1 cellular context compared by ENCODE assay signal in the genomic region with DNA sequence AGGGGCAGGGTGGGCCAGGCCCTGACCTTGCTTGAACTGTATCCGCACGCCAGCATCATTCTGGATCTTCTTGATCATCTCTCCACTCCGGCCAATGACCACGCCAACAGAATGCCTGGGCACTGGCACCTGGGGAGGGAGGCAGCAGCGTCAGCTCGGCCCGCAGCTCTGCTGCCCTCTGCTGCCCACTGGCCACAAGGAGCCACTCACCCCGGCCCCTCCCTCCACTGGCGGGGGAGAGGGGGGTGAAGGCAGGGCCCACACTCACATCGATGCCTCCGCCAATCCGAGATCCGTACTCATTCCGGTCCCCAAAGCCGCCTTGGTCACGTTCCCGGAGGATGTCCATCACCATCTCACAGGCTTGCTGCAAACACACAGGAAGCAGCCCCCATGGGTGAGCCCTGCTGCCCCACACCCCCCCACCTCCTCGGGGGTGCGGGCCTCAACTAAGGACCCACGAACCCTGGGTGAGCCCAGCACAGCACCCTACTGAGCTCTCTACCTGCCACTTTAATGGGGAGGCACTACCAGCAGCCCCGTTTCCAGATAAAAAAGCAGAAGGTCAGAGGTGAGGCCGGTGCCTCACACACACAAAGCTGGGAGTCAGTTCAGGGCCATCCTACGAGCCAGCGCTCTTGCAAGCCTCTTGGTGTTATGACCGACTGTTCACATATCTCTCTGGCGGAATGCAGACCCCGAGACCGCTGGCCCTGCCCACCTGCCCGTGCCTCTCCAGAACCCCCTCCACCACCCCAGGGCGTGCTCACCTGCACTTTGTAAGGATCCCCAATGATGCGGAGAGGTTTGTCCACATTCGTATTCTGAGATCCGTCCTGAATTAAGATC.
TF ChIP-seq lines count a peak whose summit lies in the region.

No MANE protein-coding gene starts in this region.

TF ChIP-seq in H1, 55 proteins besides CTCF, POLR2A, EP300 and RAD21:
- TF ChIP-seq HDAC2 (IDR thresholded peaks at IDR 0.05; ENCODE audit: borderline replicate concordance in 1 of 2, low read depth in 2 of 2, low read length in 2 of 2) (no peak), NANOG (IDR thresholded peaks at IDR 0.05; ENCODE audit: insufficient read depth, low read depth, low read length, poor library complexity, severe bottlenecking) (no peak), USF2 (IDR thresholded peaks at IDR 0.05; ENCODE audit: low read length) (no peak), ZNF274 (IDR thresholded peaks at IDR 0.05; ENCODE audit: borderline replicate concordance, extremely low read depth, low read length) (no peak), BACH1 (IDR thresholded peaks at IDR 0.05; ENCODE audit: low read length) (no peak), CHD7 (IDR thresholded peaks at IDR 0.05; ENCODE audit: insufficient replicate concordance, low read length) (no peak)
